ENCODE assay signal across 16 cellular contexts in the genomic region with DNA sequence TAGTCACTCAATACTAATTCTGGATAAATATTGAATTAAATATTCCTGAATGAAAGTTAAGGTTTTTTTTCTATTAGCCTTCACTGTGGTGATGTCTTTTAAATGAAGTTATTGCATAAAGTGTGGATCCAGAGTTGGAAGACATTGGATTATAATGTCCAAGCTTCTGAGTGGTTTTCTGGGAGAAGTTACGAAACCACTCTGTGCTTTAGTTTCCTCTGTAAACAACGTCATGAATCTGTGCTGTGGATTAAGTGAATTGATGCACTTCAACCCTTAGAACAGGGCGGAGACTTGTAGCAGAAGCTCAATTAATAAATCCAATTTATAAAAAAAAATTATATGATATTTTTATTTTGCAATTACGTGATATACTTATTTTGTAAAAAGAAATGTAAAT.
DNase-seq lines count a peak whose midpoint lies in the region; ATAC-seq, FAIRE-seq and TF ChIP-seq lines count a peak whose summit lies in the region.
"Had no signal": no experiment of that assay in that cellular context is flagged by ENCODE, and none has a peak within 500 bp of the region (broad histone marks: within the 10 kb centered on the region; RNA-seq: fewer than 3 reads in every experiment).

No MANE protein-coding gene starts in this region.

- H3K27ac ChIP-seq in left lung, result no peak overlapping the region

- intact Hi-C loops in left ventricle myocardium superior (cut with micrococcal nuclease) (loop anchor here (5.0 kb wide), 1 partner anchor 838 kb away; no protein-coding TSS in a partner anchor), cardiac septum (cut with DNase I) (loop anchor here (5.0 to 10.0 kb wide), 3 partner anchors 168 to 450 kb away; no protein-coding TSS in a partner anchor), left lung (cut with DNase I) (no loop called here)

- no peak for TF ChIP-seq POLR2A in GM12891 (IDR thresholded peaks at IDR 0.05; ENCODE audit: low read depth, low read length)

- no peaks in the 10 kb centered on the region for H3K36me3 ChIP-seq in left lung

- H3K9me3 ChIP-seq in left lung, result no peaks in the 10 kb centered on the region

- TF ChIP-seq CTCF in left lung (IDR thresholded peaks at IDR 0.05), result no peak

- no peak for FAIRE-seq in GM12891 (lab: Jason Lieb, UNC)
- FAIRE-seq: H1 had no signal

- ATAC-seq in left ventricle myocardium superior, result peak; percentile 42
- ATAC-seq in left lung, result peak; percentile 32
- ATAC-seq in HG03442 (IDR thresholded peaks at IDR 0.05; ENCODE audit: unreplicated experiment), result no peak
- ATAC-seq: Panc1 had no signal

- no peak overlapping the region for H3K4me3 ChIP-seq in left lung

- DNase-seq in left ventricle myocardium superior (no peak), cardiac septum (ENCODE audit: low spot score) (no peak), fibroblast of gingiva (ENCODE audit: low read depth) (peak; percentile 48), left lung (no peak), GM12891 (ENCODE audit: insufficient read length, low spot score) (no peak), mucosa of gallbladder (ENCODE audit: low spot score) (no peak)
- DNase-seq: AML-193, COR-L47, KG1, NCI-H1436, NCI-H2029, NCI-H2171 treated with DMSO at 0.1 percent for 48 hours, NCI-H446 treated with DMSO at 0.1 percent for 48 hours had no signal

- H3K27me3 ChIP-seq in left lung, result no peaks in the 10 kb centered on the region

- H3K4me1 ChIP-seq in left lung, result peaks cover 2 to 5% of the 10 kb centered on the region in 2 donors

TF ChIP-seq in GM12891, 5 proteins besides CTCF, POLR2A, EP300 and RAD21:
- TF ChIP-seq SPI1 (IDR thresholded peaks at IDR 0.05; ENCODE audit: low read depth, low read length) (no peak), POLR2AphosphoS5 (IDR thresholded peaks at IDR 0.05; ENCODE audit: low read depth, low read length) (no peak), TAF1 (IDR thresholded peaks at IDR 0.05; ENCODE audit: low read depth, low read length) (no peak), POU2F2 (IDR thresholded peaks at IDR 0.05; ENCODE audit: low read depth, low read length) (no peak), PAX5 (IDR thresholded peaks at IDR 0.05; ENCODE audit: insufficient read depth, low read length, severe bottlenecking) (no peak)

Comparison
In these comparisons a context has a peak if more than half of its experiments do, and no peak if none do; other contexts are left out.
1. intact Hi-C loops: an anchor here in left ventricle myocardium superior (5.0 kb wide) and cardiac septum (5.0 to 10.0 kb wide); none called in left lung.